Comparison of ENCODE assay signal across 16 cellular contexts in the genomic region with DNA sequence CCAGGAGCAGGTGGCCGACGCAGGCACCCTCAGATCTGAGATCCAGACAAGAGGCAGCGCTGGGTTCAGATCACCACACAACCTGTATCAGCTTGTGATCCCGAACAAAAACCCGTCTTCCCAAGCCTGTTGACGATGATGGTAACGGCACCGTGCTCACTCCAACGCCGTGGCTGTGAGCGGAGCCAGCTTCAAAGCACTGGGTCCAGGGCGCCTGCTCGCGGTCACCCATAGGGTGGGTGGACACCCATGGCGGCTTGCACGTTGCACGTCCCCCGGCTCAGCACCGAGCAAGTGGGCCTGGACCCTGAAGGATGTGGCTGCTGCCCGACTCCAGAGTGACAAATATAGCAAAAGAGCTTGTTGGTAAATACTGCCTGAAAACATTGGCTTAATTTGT. TPM values are rescaled to one million over a fixed set of nuclear protein-coding genes. Genes with fewer than 3 reads are reported as not detected.
A peak's percentile ranks its signal among the peaks of the same experiment; 100 is the strongest.
DNase-seq lines count a peak whose midpoint lies in the region; ATAC-seq lines count a peak whose summit lies in the region.
"Had no signal": no experiment of that assay in that cellular context is flagged by ENCODE, and none has a peak within 500 bp of the region (broad histone marks: within the 10 kb centered on the region; RNA-seq: fewer than 3 reads in every experiment).

No MANE protein-coding gene starts in this region.

- ATAC-seq in GM19467 (IDR thresholded peaks at IDR 0.05; ENCODE audit: unreplicated experiment) = no peak

- H3K4me2 ChIP-seq in BLaER1 treated with 17β-estradiol and CSF1 and Interleukin-3, amounts not matched to agents 10 nM and 100 nM = peak overlapping the region; percentile 90 to 100 (median 97)
- H3K4me2 ChIP-seq in mesenchymal stem cell (ENCODE audit: low read length, poor library complexity, severe bottlenecking) = no peak overlapping the region
- H3K4me2 ChIP-seq: KMS-11 had no signal

- H2AFZ ChIP-seq in mesenchymal stem cell (ENCODE audit: low read depth, low read length) = no peak overlapping the region

- H3K4ac ChIP-seq in mesenchymal stem cell (ENCODE audit: low read depth in 1 of 2, low read length in 2 of 2) = no peak overlapping the region

- H2BK120ac ChIP-seq in mesenchymal stem cell (ENCODE audit: low read depth, low read length) = no peak overlapping the region

- no peak overlapping the region for H3K23ac ChIP-seq in mesenchymal stem cell (ENCODE audit: low read length in 2 of 2)

- H3K4me3 ChIP-seq in BLaER1 treated with 17β-estradiol and CSF1 and Interleukin-3, amounts not matched to agents 10 nM and 100 nM = no peak overlapping the region
- no peak overlapping the region for H3K4me3 ChIP-seq in mesenchymal stem cell (ENCODE audit: insufficient read depth in 1 of 2, low read depth in 1 of 2, low read length in 2 of 2)
- H3K4me3 ChIP-seq: MG63 had no signal

- H3K36me3 ChIP-seq in BLaER1 treated with 17β-estradiol and CSF1 and Interleukin-3, amounts not matched to agents 10 nM and 100 nM = peaks cover 26 to 66% (median 48%) of the 10 kb centered on the region in 11 experiments
- peaks cover 17 to 42% of the 10 kb centered on the region in 2 experiments for H3K36me3 ChIP-seq in mesenchymal stem cell (ENCODE audit: control insufficient read depth in 1 of 2, insufficient read depth in 2 of 2, low read depth in 1 of 2, low read length in 2 of 2)

- peak overlapping the region in 1 of 2 experiments; percentile 23 for H3K18ac ChIP-seq in mesenchymal stem cell (ENCODE audit: low read depth in 1 of 2, low read length in 2 of 2)

- H3K4me1 ChIP-seq in BLaER1 treated with 17β-estradiol and CSF1 and Interleukin-3, amounts not matched to agents 10 nM and 100 nM = peaks cover 56 to 77% (median 73%) of the 10 kb centered on the region in 10 experiments
- peaks cover 42% of the 10 kb centered on the region for H3K4me1 ChIP-seq in mesenchymal stem cell (ENCODE audit: control insufficient read depth, insufficient read depth, low read depth, low read length)
- H3K4me1 ChIP-seq: BE2C had no signal

- H2BK12ac ChIP-seq in mesenchymal stem cell (ENCODE audit: low read length in 2 of 2) = peak overlapping the region in 1 of 2 experiments; percentile 80

- H3K14ac ChIP-seq in mesenchymal stem cell (ENCODE audit: low read length in 2 of 2) = peak overlapping the region in 1 of 2 experiments; percentile 38

- H2BK15ac ChIP-seq in mesenchymal stem cell (ENCODE audit: low read depth, poor library complexity, severe bottlenecking) = no peak overlapping the region

- H3K27me3 ChIP-seq in BLaER1 treated with 17β-estradiol and CSF1 and Interleukin-3, amounts not matched to agents 10 nM and 100 nM = no peaks in the 10 kb centered on the region
- no peaks in the 10 kb centered on the region for H3K27me3 ChIP-seq in mesenchymal stem cell (ENCODE audit: control insufficient read depth in 1 of 2, insufficient read depth in 1 of 2, low read length in 2 of 2)
- H3K27me3 ChIP-seq: BE2C, MG63 had no signal

- H2BK5ac ChIP-seq in mesenchymal stem cell (ENCODE audit: low read depth, low read length, poor library complexity, severe bottlenecking) = no peak overlapping the region

- H4K91ac ChIP-seq in mesenchymal stem cell (ENCODE audit: low read length) = peak overlapping the region; percentile 73

- DNase-seq in mesenchymal stem cell (no peak), substantia nigra (lab: John Stamatoyannopoulos, UW) (peak in 1 of 49 donors; percentile 24), NCI-H2029 (lab: John Stamatoyannopoulos, UW) (no peak), 8988T (no peak)
- DNase-seq in stimulated activated CD4-positive, alpha-beta T cell treated with anti-CD3 and anti-CD28 coated beads, Interleukin-2, amount 100 ng/mL, for 48 hours = no peak
- DNase-seq: BE2C, H9, MG63, NCI-H1105, NCI-H1930, NCI-H2171 treated with DMSO at 0.1 percent for 48 hours, NCI-H82 had no signal

- 94% methylated on average over 20 of the region's 20 CpGs for WGBS in mesenchymal stem cell

- H3K27ac ChIP-seq in BLaER1 treated with 17β-estradiol and CSF1 and Interleukin-3, amounts not matched to agents 10 nM and 100 nM = 0 out of 22 replicates have a peak overlapping the region, but pooled peaks of 1 of the 11 experiments have one; percentile 3
- H3K27ac ChIP-seq in angular gyrus (ENCODE audit: low read depth, low read length) = peak overlapping the region; percentile 49
- H3K27ac ChIP-seq in mesenchymal stem cell (ENCODE audit: low read length, poor library complexity, severe bottlenecking) = no peak overlapping the region
- peak overlapping the region; percentile 54 for H3K27ac ChIP-seq in substantia nigra (ENCODE audit: low read depth, low read length, poor library complexity, severe bottlenecking)
- H3K27ac ChIP-seq: KMS-11 had no signal

- H3K9ac ChIP-seq in BLaER1 treated with 17β-estradiol and CSF1 and Interleukin-3, amounts not matched to agents 10 nM and 100 nM = 0 out of 22 replicates have a peak overlapping the region, but pooled peaks of 1 of the 11 experiments have one; percentile 85
- no peak overlapping the region for H3K9ac ChIP-seq in mesenchymal stem cell (ENCODE audit: low read length)
- H3K9ac ChIP-seq: KMS-11 had no signal

- H2AK5ac ChIP-seq in mesenchymal stem cell (ENCODE audit: low read length, severe bottlenecking) = no peak overlapping the region

- H3K79me1 ChIP-seq in mesenchymal stem cell (replicated peaks; ENCODE audit: low read length, poor library complexity, severe bottlenecking) = peaks cover 26% of the 10 kb centered on the region

- H3K9me3 ChIP-seq in BLaER1 treated with 17β-estradiol and CSF1 and Interleukin-3, amounts not matched to agents 10 nM and 100 nM (replicated peaks in 1 of 11) = no peaks in the 10 kb centered on the region
- no peaks in the 10 kb centered on the region for H3K9me3 ChIP-seq in mesenchymal stem cell (ENCODE audit: control insufficient read depth, low read length)
- H3K9me3 ChIP-seq: BE2C, MG63 had no signal

- peaks cover 99 to 100% (median 100%) of the 10 kb centered on the region in 11 experiments for H4K20me1 ChIP-seq in BLaER1 treated with 17β-estradiol and CSF1 and Interleukin-3, amounts not matched to agents 10 nM and 100 nM

- no peak overlapping the region for H4K8ac ChIP-seq in mesenchymal stem cell (ENCODE audit: low read length)

RNA-seq across cellular contexts. Expression of a gene that starts 40.9 kb away (rescaled TPM):
- 12.9 TPM for polyA plus RNA-seq in mesenchymal stem cell (2013, experiment 1 of 2)
- polyA plus RNA-seq in mesenchymal stem cell (2013, experiment 2 of 2) = 12.3 TPM

RNA-seq across cellular contexts. Expression of a gene that starts 52.5 kb away (rescaled TPM):
- 30.2 TPM for polyA plus RNA-seq in mesenchymal stem cell (2013, experiment 1 of 2)
- 30.0 TPM for polyA plus RNA-seq in mesenchymal stem cell (2013, experiment 2 of 2)
